In the genomic region with DNA sequence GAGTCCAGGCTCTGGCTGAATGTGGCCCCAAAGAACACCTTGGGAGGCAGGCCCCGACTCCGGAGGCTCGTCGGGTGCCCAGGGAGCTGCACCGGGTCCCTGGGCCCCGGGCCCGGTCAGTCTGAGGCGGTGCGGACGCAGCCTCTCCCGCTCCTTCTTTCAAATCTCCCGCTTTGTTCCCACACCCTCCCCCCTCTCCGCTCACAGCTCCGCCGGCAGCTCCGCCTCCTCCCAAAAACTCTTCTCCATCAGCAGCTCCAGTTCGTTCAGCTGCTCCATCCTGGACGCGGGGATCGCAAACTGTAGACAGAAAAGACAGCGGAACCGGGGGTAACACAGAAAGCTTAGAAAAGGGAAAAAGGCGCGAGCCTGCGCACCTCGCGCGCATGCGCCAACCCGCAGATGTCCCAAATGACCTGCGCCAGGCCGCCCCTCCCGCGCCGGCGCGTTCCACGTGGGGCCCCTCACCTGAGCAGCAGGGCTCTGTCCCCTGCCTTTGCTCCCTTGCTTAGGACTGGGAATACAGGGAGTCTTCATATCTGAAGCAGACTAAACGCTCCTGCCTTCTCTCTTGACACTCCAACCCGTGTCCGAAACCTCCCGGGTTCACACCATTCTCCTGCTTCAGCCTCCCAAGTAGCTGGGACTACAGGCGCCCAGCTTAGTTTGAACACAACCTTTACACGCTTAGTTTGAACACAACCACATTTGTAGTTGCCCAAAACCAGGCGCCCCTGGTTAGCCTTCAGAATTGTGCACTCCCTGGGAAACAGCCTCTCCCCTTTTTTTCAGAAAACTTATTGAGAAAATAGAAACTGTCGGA, we compare ENCODE assay signal across 1 cellular context.
TF ChIP-seq lines count a peak whose summit lies in the region.

A gene with protein sequence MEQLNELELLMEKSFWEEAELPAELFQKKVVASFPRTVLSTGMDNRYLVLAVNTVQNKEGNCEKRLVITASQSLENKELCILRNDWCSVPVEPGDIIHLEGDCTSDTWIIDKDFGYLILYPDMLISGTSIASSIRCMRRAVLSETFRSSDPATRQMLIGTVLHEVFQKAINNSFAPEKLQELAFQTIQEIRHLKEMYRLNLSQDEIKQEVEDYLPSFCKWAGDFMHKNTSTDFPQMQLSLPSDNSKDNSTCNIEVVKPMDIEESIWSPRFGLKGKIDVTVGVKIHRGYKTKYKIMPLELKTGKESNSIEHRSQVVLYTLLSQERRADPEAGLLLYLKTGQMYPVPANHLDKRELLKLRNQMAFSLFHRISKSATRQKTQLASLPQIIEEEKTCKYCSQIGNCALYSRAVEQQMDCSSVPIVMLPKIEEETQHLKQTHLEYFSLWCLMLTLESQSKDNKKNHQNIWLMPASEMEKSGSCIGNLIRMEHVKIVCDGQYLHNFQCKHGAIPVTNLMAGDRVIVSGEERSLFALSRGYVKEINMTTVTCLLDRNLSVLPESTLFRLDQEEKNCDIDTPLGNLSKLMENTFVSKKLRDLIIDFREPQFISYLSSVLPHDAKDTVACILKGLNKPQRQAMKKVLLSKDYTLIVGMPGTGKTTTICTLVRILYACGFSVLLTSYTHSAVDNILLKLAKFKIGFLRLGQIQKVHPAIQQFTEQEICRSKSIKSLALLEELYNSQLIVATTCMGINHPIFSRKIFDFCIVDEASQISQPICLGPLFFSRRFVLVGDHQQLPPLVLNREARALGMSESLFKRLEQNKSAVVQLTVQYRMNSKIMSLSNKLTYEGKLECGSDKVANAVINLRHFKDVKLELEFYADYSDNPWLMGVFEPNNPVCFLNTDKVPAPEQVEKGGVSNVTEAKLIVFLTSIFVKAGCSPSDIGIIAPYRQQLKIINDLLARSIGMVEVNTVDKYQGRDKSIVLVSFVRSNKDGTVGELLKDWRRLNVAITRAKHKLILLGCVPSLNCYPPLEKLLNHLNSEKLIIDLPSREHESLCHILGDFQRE (minus strand): TSS at position 388 of the 823 bp plus-strand sequence. CDS start 109 bp downstream, at position 279.

TF ChIP-seq in K562, 482 proteins besides CTCF, POLR2A, EP300 and RAD21 (continued from another document and continues in another):
- TF ChIP-seq, protein P1, sequence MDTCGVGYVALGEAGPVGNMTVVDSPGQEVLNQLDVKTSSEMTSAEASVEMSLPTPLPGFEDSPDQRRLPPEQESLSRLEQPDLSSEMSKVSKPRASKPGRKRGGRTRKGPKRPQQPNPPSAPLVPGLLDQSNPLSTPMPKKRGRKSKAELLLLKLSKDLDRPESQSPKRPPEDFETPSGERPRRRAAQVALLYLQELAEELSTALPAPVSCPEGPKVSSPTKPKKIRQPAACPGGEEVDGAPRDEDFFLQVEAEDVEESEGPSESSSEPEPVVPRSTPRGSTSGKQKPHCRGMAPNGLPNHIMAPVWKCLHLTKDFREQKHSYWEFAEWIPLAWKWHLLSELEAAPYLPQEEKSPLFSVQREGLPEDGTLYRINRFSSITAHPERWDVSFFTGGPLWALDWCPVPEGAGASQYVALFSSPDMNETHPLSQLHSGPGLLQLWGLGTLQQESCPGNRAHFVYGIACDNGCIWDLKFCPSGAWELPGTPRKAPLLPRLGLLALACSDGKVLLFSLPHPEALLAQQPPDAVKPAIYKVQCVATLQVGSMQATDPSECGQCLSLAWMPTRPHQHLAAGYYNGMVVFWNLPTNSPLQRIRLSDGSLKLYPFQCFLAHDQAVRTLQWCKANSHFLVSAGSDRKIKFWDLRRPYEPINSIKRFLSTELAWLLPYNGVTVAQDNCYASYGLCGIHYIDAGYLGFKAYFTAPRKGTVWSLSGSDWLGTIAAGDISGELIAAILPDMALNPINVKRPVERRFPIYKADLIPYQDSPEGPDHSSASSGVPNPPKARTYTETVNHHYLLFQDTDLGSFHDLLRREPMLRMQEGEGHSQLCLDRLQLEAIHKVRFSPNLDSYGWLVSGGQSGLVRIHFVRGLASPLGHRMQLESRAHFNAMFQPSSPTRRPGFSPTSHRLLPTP (IDR thresholded peaks at IDR 0.05; ENCODE audit: borderline replicate concordance, extremely low read depth, insufficient read length) = no peak
- TF ChIP-seq ZNF316 (IDR thresholded peaks at IDR 0.05) = no peak
- TF ChIP-seq, protein P2, sequence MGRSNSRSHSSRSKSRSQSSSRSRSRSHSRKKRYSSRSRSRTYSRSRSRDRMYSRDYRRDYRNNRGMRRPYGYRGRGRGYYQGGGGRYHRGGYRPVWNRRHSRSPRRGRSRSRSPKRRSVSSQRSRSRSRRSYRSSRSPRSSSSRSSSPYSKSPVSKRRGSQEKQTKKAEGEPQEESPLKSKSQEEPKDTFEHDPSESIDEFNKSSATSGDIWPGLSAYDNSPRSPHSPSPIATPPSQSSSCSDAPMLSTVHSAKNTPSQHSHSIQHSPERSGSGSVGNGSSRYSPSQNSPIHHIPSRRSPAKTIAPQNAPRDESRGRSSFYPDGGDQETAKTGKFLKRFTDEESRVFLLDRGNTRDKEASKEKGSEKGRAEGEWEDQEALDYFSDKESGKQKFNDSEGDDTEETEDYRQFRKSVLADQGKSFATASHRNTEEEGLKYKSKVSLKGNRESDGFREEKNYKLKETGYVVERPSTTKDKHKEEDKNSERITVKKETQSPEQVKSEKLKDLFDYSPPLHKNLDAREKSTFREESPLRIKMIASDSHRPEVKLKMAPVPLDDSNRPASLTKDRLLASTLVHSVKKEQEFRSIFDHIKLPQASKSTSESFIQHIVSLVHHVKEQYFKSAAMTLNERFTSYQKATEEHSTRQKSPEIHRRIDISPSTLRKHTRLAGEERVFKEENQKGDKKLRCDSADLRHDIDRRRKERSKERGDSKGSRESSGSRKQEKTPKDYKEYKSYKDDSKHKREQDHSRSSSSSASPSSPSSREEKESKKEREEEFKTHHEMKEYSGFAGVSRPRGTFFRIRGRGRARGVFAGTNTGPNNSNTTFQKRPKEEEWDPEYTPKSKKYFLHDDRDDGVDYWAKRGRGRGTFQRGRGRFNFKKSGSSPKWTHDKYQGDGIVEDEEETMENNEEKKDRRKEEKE (IDR thresholded peaks at IDR 0.05; ENCODE audit: borderline replicate concordance in 1 of 2, control insufficient read depth in 1 of 2, low read depth in 2 of 2, low read length in 1 of 2) = no peak
- TF ChIP-seq YY1 (IDR thresholded peaks at IDR 0.05; ENCODE audit: borderline replicate concordance in 1 of 3, control insufficient read depth in 1 of 3, extremely low read depth in 1 of 3, insufficient read depth in 3 of 3, insufficient read length in 1 of 3, insufficient replicate concordance in 2 of 3, low read depth in 1 of 3, low read length in 2 of 3) = peak in 2 of 3 experiments; percentile 8 to 37
- no peak for TF ChIP-seq MCM3 (IDR thresholded peaks at IDR 0.05)
- TF ChIP-seq, protein P3, sequence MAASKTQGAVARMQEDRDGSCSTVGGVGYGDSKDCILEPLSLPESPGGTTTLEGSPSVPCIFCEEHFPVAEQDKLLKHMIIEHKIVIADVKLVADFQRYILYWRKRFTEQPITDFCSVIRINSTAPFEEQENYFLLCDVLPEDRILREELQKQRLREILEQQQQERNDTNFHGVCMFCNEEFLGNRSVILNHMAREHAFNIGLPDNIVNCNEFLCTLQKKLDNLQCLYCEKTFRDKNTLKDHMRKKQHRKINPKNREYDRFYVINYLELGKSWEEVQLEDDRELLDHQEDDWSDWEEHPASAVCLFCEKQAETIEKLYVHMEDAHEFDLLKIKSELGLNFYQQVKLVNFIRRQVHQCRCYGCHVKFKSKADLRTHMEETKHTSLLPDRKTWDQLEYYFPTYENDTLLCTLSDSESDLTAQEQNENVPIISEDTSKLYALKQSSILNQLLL (CRISPR knock-in tag; IDR thresholded peaks at IDR 0.05; ENCODE audit: borderline replicate concordance) = no peak
- TF ChIP-seq GABPB1 (CRISPR knock-in tag; IDR thresholded peaks at IDR 0.05) = peak; percentile 75
- TF ChIP-seq, protein P4, sequence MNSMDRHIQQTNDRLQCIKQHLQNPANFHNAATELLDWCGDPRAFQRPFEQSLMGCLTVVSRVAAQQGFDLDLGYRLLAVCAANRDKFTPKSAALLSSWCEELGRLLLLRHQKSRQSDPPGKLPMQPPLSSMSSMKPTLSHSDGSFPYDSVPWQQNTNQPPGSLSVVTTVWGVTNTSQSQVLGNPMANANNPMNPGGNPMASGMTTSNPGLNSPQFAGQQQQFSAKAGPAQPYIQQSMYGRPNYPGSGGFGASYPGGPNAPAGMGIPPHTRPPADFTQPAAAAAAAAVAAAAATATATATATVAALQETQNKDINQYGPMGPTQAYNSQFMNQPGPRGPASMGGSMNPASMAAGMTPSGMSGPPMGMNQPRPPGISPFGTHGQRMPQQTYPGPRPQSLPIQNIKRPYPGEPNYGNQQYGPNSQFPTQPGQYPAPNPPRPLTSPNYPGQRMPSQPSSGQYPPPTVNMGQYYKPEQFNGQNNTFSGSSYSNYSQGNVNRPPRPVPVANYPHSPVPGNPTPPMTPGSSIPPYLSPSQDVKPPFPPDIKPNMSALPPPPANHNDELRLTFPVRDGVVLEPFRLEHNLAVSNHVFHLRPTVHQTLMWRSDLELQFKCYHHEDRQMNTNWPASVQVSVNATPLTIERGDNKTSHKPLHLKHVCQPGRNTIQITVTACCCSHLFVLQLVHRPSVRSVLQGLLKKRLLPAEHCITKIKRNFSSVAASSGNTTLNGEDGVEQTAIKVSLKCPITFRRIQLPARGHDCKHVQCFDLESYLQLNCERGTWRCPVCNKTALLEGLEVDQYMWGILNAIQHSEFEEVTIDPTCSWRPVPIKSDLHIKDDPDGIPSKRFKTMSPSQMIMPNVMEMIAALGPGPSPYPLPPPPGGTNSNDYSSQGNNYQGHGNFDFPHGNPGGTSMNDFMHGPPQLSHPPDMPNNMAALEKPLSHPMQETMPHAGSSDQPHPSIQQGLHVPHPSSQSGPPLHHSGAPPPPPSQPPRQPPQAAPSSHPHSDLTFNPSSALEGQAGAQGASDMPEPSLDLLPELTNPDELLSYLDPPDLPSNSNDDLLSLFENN (IDR thresholded peaks at IDR 0.05; ENCODE audit: low read depth in 2 of 2, low read length in 2 of 2) = no peak
- TF ChIP-seq RNF2 (IDR thresholded peaks at IDR 0.05) = peak; percentile 86
- no peak for TF ChIP-seq KAT2B (IDR thresholded peaks at IDR 0.05; ENCODE audit: low read depth, low read length)
- peak; percentile 79 for TF ChIP-seq ZFX (CRISPR knock-in tag; IDR thresholded peaks at IDR 0.05)
- no peak for TF ChIP-seq YBX1 (IDR thresholded peaks at IDR 0.05)
- TF ChIP-seq XRCC5 (IDR thresholded peaks at IDR 0.05; ENCODE audit: low read depth, low read length) = peak; percentile 18; the same call in 1 of the 2 replicates
- TF ChIP-seq EZH2 (IDR thresholded peaks at IDR 0.05; ENCODE audit: borderline replicate concordance, low read depth, low read length) = no peak
- no peak for TF ChIP-seq PRPF4 (IDR thresholded peaks at IDR 0.05; ENCODE audit: insufficient read depth, low read depth, low read length, poor library complexity, severe bottlenecking)
- no peak for TF ChIP-seq ZNF217 (CRISPR knock-in tag; IDR thresholded peaks at IDR 0.05)
- TF ChIP-seq LARP7 (IDR thresholded peaks at IDR 0.05) = no peak
- TF ChIP-seq SPI1 (IDR thresholded peaks at IDR 0.05; ENCODE audit: borderline replicate concordance, low read depth, low read length) = no peak
- TF ChIP-seq, protein P5, sequence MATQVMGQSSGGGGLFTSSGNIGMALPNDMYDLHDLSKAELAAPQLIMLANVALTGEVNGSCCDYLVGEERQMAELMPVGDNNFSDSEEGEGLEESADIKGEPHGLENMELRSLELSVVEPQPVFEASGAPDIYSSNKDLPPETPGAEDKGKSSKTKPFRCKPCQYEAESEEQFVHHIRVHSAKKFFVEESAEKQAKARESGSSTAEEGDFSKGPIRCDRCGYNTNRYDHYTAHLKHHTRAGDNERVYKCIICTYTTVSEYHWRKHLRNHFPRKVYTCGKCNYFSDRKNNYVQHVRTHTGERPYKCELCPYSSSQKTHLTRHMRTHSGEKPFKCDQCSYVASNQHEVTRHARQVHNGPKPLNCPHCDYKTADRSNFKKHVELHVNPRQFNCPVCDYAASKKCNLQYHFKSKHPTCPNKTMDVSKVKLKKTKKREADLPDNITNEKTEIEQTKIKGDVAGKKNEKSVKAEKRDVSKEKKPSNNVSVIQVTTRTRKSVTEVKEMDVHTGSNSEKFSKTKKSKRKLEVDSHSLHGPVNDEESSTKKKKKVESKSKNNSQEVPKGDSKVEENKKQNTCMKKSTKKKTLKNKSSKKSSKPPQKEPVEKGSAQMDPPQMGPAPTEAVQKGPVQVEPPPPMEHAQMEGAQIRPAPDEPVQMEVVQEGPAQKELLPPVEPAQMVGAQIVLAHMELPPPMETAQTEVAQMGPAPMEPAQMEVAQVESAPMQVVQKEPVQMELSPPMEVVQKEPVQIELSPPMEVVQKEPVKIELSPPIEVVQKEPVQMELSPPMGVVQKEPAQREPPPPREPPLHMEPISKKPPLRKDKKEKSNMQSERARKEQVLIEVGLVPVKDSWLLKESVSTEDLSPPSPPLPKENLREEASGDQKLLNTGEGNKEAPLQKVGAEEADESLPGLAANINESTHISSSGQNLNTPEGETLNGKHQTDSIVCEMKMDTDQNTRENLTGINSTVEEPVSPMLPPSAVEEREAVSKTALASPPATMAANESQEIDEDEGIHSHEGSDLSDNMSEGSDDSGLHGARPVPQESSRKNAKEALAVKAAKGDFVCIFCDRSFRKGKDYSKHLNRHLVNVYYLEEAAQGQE (CRISPR knock-in tag; IDR thresholded peaks at IDR 0.05; ENCODE audit: low read depth) = 0 out of 2 replicates have a peak, but pooled peaks have one; percentile 69
- TF ChIP-seq, protein P6, sequence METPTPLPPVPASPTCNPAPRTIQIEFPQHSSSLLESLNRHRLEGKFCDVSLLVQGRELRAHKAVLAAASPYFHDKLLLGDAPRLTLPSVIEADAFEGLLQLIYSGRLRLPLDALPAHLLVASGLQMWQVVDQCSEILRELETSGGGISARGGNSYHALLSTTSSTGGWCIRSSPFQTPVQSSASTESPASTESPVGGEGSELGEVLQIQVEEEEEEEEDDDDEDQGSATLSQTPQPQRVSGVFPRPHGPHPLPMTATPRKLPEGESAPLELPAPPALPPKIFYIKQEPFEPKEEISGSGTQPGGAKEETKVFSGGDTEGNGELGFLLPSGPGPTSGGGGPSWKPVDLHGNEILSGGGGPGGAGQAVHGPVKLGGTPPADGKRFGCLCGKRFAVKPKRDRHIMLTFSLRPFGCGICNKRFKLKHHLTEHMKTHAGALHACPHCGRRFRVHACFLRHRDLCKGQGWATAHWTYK (CRISPR knock-in tag; IDR thresholded peaks at IDR 0.05) = peak; percentile 74
- no peak for TF ChIP-seq FUS (optimal IDR thresholded peaks at IDR 0.05; ENCODE audit: low read depth, low read length)
- TF ChIP-seq MIER1 (IDR thresholded peaks at IDR 0.05; ENCODE audit: low read depth) = no peak
- no peak for TF ChIP-seq GTF2E2 (tag; IDR thresholded peaks at IDR 0.05)
- no peak for TF ChIP-seq ZNF445 (CRISPR knock-in tag; IDR thresholded peaks at IDR 0.05; ENCODE audit: low read depth)
- TF ChIP-seq ZNF408 (CRISPR knock-in tag; IDR thresholded peaks at IDR 0.05; ENCODE audit: low read depth) = no peak
- no peak for TF ChIP-seq NR2F6 (CRISPR knock-in tag; IDR thresholded peaks at IDR 0.05)
- TF ChIP-seq, protein P7, sequence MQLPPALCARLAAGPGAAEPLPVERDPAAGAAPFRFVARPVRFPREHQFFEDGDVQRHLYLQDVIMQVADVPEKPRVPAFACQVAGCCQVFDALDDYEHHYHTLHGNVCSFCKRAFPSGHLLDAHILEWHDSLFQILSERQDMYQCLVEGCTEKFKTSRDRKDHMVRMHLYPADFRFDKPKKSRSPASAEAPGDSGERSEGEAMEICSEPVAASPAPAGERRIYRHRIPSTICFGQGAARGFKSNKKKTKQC (CRISPR knock-in tag; IDR thresholded peaks at IDR 0.05) = peak; percentile 92
- TF ChIP-seq ZBTB8A (IDR thresholded peaks at IDR 0.05; ENCODE audit: partially characterized antibody) = no peak
- peak; percentile 91 to 94 for TF ChIP-seq MAZ (CRISPR knock-in tag; conservative IDR thresholded peaks at IDR 0.05 in 1 of 2, IDR thresholded peaks at IDR 0.05 in 1 of 2)
- TF ChIP-seq ELF1 (tag; IDR thresholded peaks at IDR 0.05) = no peak
- no peak for TF ChIP-seq SRSF7 (optimal IDR thresholded peaks at IDR 0.05; ENCODE audit: low read depth, low read length)
- no peak for TF ChIP-seq HDAC6 (IDR thresholded peaks at IDR 0.05; ENCODE audit: low read depth, low read length)
- peak; percentile 11 to 32; a peak in 3 of 4 replicates for TF ChIP-seq FOXK2 (conservative IDR thresholded peaks at IDR 0.05 in 1 of 2, IDR thresholded peaks at IDR 0.05 in 1 of 2; ENCODE audit: low read depth in 2 of 2)
- TF ChIP-seq MEIS2 (IDR thresholded peaks at IDR 0.05; ENCODE audit: partially characterized antibody) = peak; percentile 94
- TF ChIP-seq MECOM (CRISPR knock-in tag; IDR thresholded peaks at IDR 0.05) = peak; percentile 89
